ENCODE assay signal across 1 cellular context in genomic region chr19:39297931-39298634, GRCh38.
TF ChIP-seq lines count a peak whose summit lies in the region.

No MANE protein-coding gene starts in this region.

TF ChIP-seq in HepG2, 621 proteins besides CTCF, POLR2A, EP300 and RAD21:
- TF ChIP-seq PHF8 (CRISPR knock-in tag; IDR thresholded peaks at IDR 0.05) (no peak), HNF4A (CRISPR knock-in tag; IDR thresholded peaks at IDR 0.05) (no peak), MAZ (IDR thresholded peaks at IDR 0.05; ENCODE audit: borderline replicate concordance, low read depth, low read length) (no peak), MAZ (CRISPR knock-in tag; IDR thresholded peaks at IDR 0.05; ENCODE audit: low read depth) (no peak), ZFY (CRISPR knock-in tag; IDR thresholded peaks at IDR 0.05) (no peak), ZNF468 (CRISPR knock-in tag; IDR thresholded peaks at IDR 0.05) (no peak), ASH2L (IDR thresholded peaks at IDR 0.05; ENCODE audit: insufficient read length, low read depth, low read length) (no peak), ZNF101 (CRISPR knock-in tag; IDR thresholded peaks at IDR 0.05; ENCODE audit: borderline replicate concordance, low read depth) (no peak), ZNF776 (CRISPR knock-in tag; IDR thresholded peaks at IDR 0.05) (no peak), SCMH1 (CRISPR knock-in tag; IDR thresholded peaks at IDR 0.05; ENCODE audit: borderline replicate concordance) (no peak), ZNF772 (CRISPR knock-in tag; IDR thresholded peaks at IDR 0.05) (no peak), KDM5B (CRISPR knock-in tag; IDR thresholded peaks at IDR 0.05; ENCODE audit: borderline replicate concordance) (no peak), CERS6 (CRISPR knock-in tag; IDR thresholded peaks at IDR 0.05) (no peak), ZNF501 (CRISPR knock-in tag; IDR thresholded peaks at IDR 0.05) (no peak), TEAD2 (CRISPR knock-in tag; IDR thresholded peaks at IDR 0.05) (no peak), MTA3 (CRISPR knock-in tag; IDR thresholded peaks at IDR 0.05) (no peak), TSC22D2 (CRISPR knock-in tag; IDR thresholded peaks at IDR 0.05; ENCODE audit: borderline replicate concordance) (no peak)
